ENCODE assay signal across 8 cellular contexts in the genomic region with DNA sequence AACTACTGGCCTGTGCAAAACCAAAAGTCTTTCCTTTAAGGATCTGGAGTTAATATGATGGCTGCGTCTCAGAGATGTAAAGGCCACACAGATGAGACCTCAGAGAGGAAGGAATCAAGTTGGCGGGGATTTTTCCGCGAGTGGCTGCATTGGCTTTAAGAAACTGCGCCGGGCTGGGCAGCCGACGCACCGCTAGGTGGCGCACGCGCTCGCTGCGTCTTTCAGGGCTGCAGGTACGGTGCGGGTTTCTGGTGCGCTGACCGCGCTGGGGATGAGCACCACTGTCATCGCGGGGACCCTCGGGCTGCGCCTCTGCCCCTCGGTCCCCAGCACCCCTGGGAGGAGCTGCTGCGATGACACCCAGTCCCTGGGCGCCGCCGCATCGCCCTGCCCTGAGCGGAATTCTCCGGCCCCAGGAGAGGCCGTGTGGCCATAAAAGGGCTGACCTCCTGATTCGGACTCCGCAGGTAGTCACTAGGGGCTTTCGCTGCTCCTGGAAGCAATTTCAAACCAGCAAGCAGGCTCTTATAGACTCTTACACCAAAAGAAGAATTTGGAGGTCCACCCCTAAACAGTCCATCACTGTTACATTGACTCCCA.
DNase-seq lines count a peak whose midpoint lies in the region; ATAC-seq and TF ChIP-seq lines count a peak whose summit lies in the region.

No MANE protein-coding gene starts in this region.

- peaks cover 6% of the 10 kb centered on the region for H3K9me3 Mint-ChIP-seq in activated B cell treated with CpG ODN at 0.5 μM for 24 hours

- TF ChIP-seq CTCF in GM10266 (IDR thresholded peaks at IDR 0.05; ENCODE audit: control insufficient read depth, insufficient read depth, low read depth, missing control alignments) (peak; percentile 91), activated B cell treated with CpG ODN at 0.5 μM for 24 hours (IDR thresholded peaks at IDR 0.05) (no peak), cardiac fibroblast (IDR thresholded peaks at IDR 0.05; ENCODE audit: low read depth, low read length) (peak; percentile 93), kidney epithelial cell (IDR thresholded peaks at IDR 0.05; ENCODE audit: insufficient read depth, low read length, poor library complexity, severe bottlenecking) (peak; percentile 91)

- peaks cover 32% of the 10 kb centered on the region for H3K27me3 Mint-ChIP-seq in activated B cell treated with CpG ODN at 0.5 μM for 24 hours

- peaks cover 13% of the 10 kb centered on the region for H3K27me3 ChIP-seq in kidney epithelial cell (ENCODE audit: control insufficient read depth, insufficient read depth, low read length)

- no peak overlapping the region for H3K4me3 Mint-ChIP-seq in activated B cell treated with CpG ODN at 0.5 μM for 24 hours

- intact Hi-C loops in activated B cell treated with CpG ODN at 0.5 μM for 24 hours (cut with micrococcal nuclease): no loop called here

- POLR2A ChIA-PET in activated B cell treated with CpG ODN at 0.5 μM for 24 hours (lab: Charles Lee): no interaction called here

- CTCF ChIA-PET in activated B cell treated with CpG ODN at 0.5 μM for 24 hours (lab: Charles Lee): interaction anchor here (1.7 kb wide), 1 partner anchor 9 kb away, joined by 5 read pairs; no protein-coding TSS in a partner anchor

- no peaks in the 10 kb centered on the region for H3K36me3 Mint-ChIP-seq in activated B cell treated with CpG ODN at 0.5 μM for 24 hours (ENCODE audit: low read depth)

- no peak for ATAC-seq in activated B cell treated with CpG ODN at 0.5 μM for 24 hours (ENCODE audit: low read depth)

- no peaks in the 10 kb centered on the region for H3K36me3 ChIP-seq in kidney epithelial cell (ENCODE audit: control insufficient read depth, insufficient read depth, low read length)

- H3K4me3 ChIP-seq in cardiac fibroblast (replicated peaks in 1 of 2; ENCODE audit: low read depth in 2 of 2, low read length in 2 of 2) (no peak overlapping the region), kidney epithelial cell (ENCODE audit: low read depth, low read length) (no peak overlapping the region)

- DNase-seq in GM10266 (ENCODE audit: extremely low spot score) (peak; percentile 71), NAMALWA (ENCODE audit: low spot score) (peak; percentile 57), activated B cell treated with CpG ODN at 0.5 μM for 24 hours (peak; percentile 34), cardiac fibroblast (ENCODE audit: low read depth in 2 of 2) (peak; percentile 58 to 59), kidney epithelial cell (ENCODE audit: low read depth) (no peak), NCI-H187 treated with DMSO at 0.1 percent for 48 hours (lab: John Stamatoyannopoulos, UW) (no peak), NCI-H2196 treated with DMSO at 0.1 percent for 48 hours (lab: John Stamatoyannopoulos, UW; ENCODE audit: unreplicated experiment) (no peak)
- peak; percentile 58 to 69 for DNase-seq in stimulated activated CD4-positive, alpha-beta T cell treated with anti-CD3 and anti-CD28 coated beads, Interleukin-2, amount 100 ng/mL, for 48 hours

- H3K4me1 Mint-ChIP-seq in activated B cell treated with CpG ODN at 0.5 μM for 24 hours: no peaks in the 10 kb centered on the region

- no peak overlapping the region for H3K27ac Mint-ChIP-seq in activated B cell treated with CpG ODN at 0.5 μM for 24 hours

Comparison
In these comparisons a context has a peak if more than half of its experiments do, and no peak if none do; other contexts are left out.
1. DNase-seq: peak in GM10266 (single experiment), NAMALWA (single experiment), activated B cell treated with CpG ODN at 0.5 μM for 24 hours (single experiment), cardiac fibroblast (2 of 2) and stimulated activated CD4-positive, alpha-beta T cell treated with anti-CD3 and anti-CD28 coated beads, Interleukin-2, amount 100 ng/mL, for 48 hours (2 of 2); none in kidney epithelial cell (single experiment), NCI-H187 treated with DMSO at 0.1 percent for 48 hours (single experiment) and NCI-H2196 treated with DMSO at 0.1 percent for 48 hours (single experiment).